ENCODE assay signal across 13 cellular contexts in genomic region chr12:100234166-100234565, GRCh38. TPM values are rescaled to one million over a fixed set of nuclear protein-coding genes. Genes with fewer than 3 reads are reported as not detected.
A peak's percentile ranks its signal among the peaks of the same experiment; 100 is the strongest.
DNase-seq lines count a peak whose midpoint lies in the region; ATAC-seq and TF ChIP-seq lines count a peak whose summit lies in the region.
"Had no signal": no experiment of that assay in that cellular context is flagged by ENCODE, and none has a peak within 500 bp of the region (broad histone marks: within the 10 kb centered on the region; RNA-seq: fewer than 3 reads in every experiment).

No MANE protein-coding gene starts in this region.

- TF ChIP-seq POLR2A in stomach (IDR thresholded peaks at IDR 0.05) = no peak

- H3K27ac ChIP-seq in GM23248 (peak overlapping the region; percentile 45), RWPE2 (ENCODE audit: poor library complexity, severe bottlenecking) (peak overlapping the region; percentile 11), stomach (peak overlapping the region in 3 of 5 donors; percentile 1 to 62 (median 36))
- no peak overlapping the region for H3K27ac ChIP-seq in CD4-positive, alpha-beta T cell (ENCODE audit: low read depth, low read length)
- H3K27ac ChIP-seq: colonic mucosa, right lobe of liver had no signal

- no peaks in the 10 kb centered on the region for H3K4me1 Mint-ChIP-seq in CD4-positive, alpha-beta T cell (ENCODE audit: low read depth)

- H3K4me3 ChIP-seq in GM23248 (peak overlapping the region; percentile 65), RWPE2 (ENCODE audit: severe bottlenecking) (no peak overlapping the region), fibroblast of the aortic adventitia (ENCODE audit: low read depth, low read length) (peak overlapping the region; percentile 13), stomach (no peak overlapping the region)
- H3K4me3 ChIP-seq: colonic mucosa, mucosa of descending colon, right lobe of liver had no signal

- H3K9me3 Mint-ChIP-seq in CD4-positive, alpha-beta T cell = no peaks in the 10 kb centered on the region

- H3K36me3 Mint-ChIP-seq in CD4-positive, alpha-beta T cell (ENCODE audit: low read depth) = no peaks in the 10 kb centered on the region

- in situ Hi-C loops in GM23248 (cut with MboI) = no loop called here

- H3F3A ChIP-seq in GM23248 (ENCODE audit: insufficient read depth) = no peaks in the 10 kb centered on the region

- H3K9me3 ChIP-seq in GM23248 (ENCODE audit: low read depth) (no peaks in the 10 kb centered on the region), RWPE2 (ENCODE audit: severe bottlenecking) (no peaks in the 10 kb centered on the region), stomach (no peaks in the 10 kb centered on the region)
- no peaks in the 10 kb centered on the region for H3K9me3 ChIP-seq in CD4-positive, alpha-beta T cell (ENCODE audit: control insufficient read depth, low read length)
- H3K9me3 ChIP-seq: colonic mucosa, heart left ventricle, mucosa of descending colon, right lobe of liver had no signal

- peak; percentile 40; the same call in 2 of the 3 replicates for ATAC-seq in RWPE2 (ENCODE audit: low read depth)
- ATAC-seq in CD4-positive, alpha-beta T cell (ENCODE audit: poor library complexity) = no peak

- H3K27ac Mint-ChIP-seq in CD4-positive, alpha-beta T cell = no peak overlapping the region

- WGBS in GM23248 (ENCODE audit: low coverage in 1 of 2, low lambda C conversion rate in 2 of 2, missing lambda C conversion rate in 2 of 2), 2 experiments = 1 to 5% methylated on average over 3 of the region's 3 CpGs
- WGBS in stomach, 5 donors = 29 to 39% (median 32%) methylated on average over 3 of the region's 3 CpGs

- peak overlapping the region; percentile 80 for H2AFZ ChIP-seq in GM23248

- H3K27me3 Mint-ChIP-seq in CD4-positive, alpha-beta T cell = no peaks in the 10 kb centered on the region

- no peak for TF ChIP-seq EP300 in stomach (IDR thresholded peaks at IDR 0.05)

- no peaks in the 10 kb centered on the region for H4K20me1 ChIP-seq in GM23248 (ENCODE audit: insufficient read depth)

- CTCF ChIA-PET in CD4-positive, alpha-beta T cell (lab: Charles Lee) = interaction anchor here (0.9 to 1.5 kb wide), 5 partner anchors 9 to 1090 kb away, joined by 3 to 6 read pairs (median 3); partner anchors contain the start of genes DEPDC4 and SCYL2

- no peaks in the 10 kb centered on the region for H3K9me2 ChIP-seq in GM23248 (ENCODE audit: insufficient read depth)

- TF ChIP-seq CTCF in RWPE2 (IDR thresholded peaks at IDR 0.05; ENCODE audit: poor library complexity, severe bottlenecking) (no peak), fibroblast of the aortic adventitia (IDR thresholded peaks at IDR 0.05; ENCODE audit: insufficient read depth, low read length) (no peak), stomach (IDR thresholded peaks at IDR 0.05) (no peak)
- TF ChIP-seq CTCF in CD4-positive, alpha-beta T cell (IDR thresholded peaks at IDR 0.05) = no peak

- H3K79me2 ChIP-seq in GM23248 (ENCODE audit: insufficient read depth) = no peaks in the 10 kb centered on the region

- intact Hi-C loops in stomach (cut with DNase I; ENCODE audit: low total_unique reads) = no loop called here
- intact Hi-C loops in CD4-positive, alpha-beta T cell (cut with DNase I, micrococcal nuclease) = loop anchor here (2.0 to 10.0 kb wide), 4 partner anchors 321 to 503 kb away; no protein-coding TSS in a partner anchor

- peak; percentile 79 for DNase-seq in GM23248
- no peak for DNase-seq in RWPE2 (ENCODE audit: low spot score)
- DNase-seq in fibroblast of the aortic adventitia (ENCODE audit: low read depth) = peak; percentile 60
- no peak for DNase-seq in stomach
- DNase-seq in CD4-positive, alpha-beta T cell = no peak
- DNase-seq in NCI-H2196 (lab: John Stamatoyannopoulos, UW; ENCODE audit: unreplicated experiment) = no peak
- DNase-seq in NCI-H748 treated with DMSO at 0.1 percent for 48 hours (lab: John Stamatoyannopoulos, UW) = no peak
- DNase-seq: activated CD4-positive, alpha-beta T cell treated with anti-CD3 and anti-CD28 coated beads, Interleukin-2, amount 50 U/mL, for 4 hours; activated naive CD4-positive, alpha-beta T cell; colonic mucosa; right lobe of liver had no signal

- no peaks in the 10 kb centered on the region for H3K36me3 ChIP-seq in GM23248 (ENCODE audit: low read depth)
- H3K36me3 ChIP-seq in RWPE2 (ENCODE audit: low read depth) = no peaks in the 10 kb centered on the region
- H3K36me3 ChIP-seq in stomach = no peaks in the 10 kb centered on the region
- H3K36me3 ChIP-seq: colonic mucosa, heart left ventricle, right lobe of liver had no signal

- H3K27me3 ChIP-seq in GM23248 (replicated peaks; ENCODE audit: insufficient read depth) (no peaks in the 10 kb centered on the region), RWPE2 (ENCODE audit: insufficient read depth, poor library complexity, severe bottlenecking) (no peaks in the 10 kb centered on the region), stomach (no peaks in the 10 kb centered on the region)
- no peaks in the 10 kb centered on the region for H3K27me3 ChIP-seq in CD4-positive, alpha-beta T cell (ENCODE audit: control insufficient read depth, insufficient read depth, low read length)
- H3K27me3 ChIP-seq: colonic mucosa, heart left ventricle, right lobe of liver had no signal

- H3K4me1 ChIP-seq in GM23248 (ENCODE audit: insufficient read depth) (peaks cover 6% of the 10 kb centered on the region), RWPE2 (ENCODE audit: insufficient read depth, poor library complexity, severe bottlenecking) (peaks cover 21% of the 10 kb centered on the region), stomach (peaks cover 0 to 8% (median 3%) of the 10 kb centered on the region in 4 donors)
- H3K4me1 ChIP-seq: colonic mucosa had no signal

- no peak overlapping the region for H3K4me3 Mint-ChIP-seq in CD4-positive, alpha-beta T cell

- POLR2A ChIA-PET in CD4-positive, alpha-beta T cell (lab: Charles Lee) = no interaction called here

- H3K9ac ChIP-seq in GM23248 = peak overlapping the region; percentile 51

- H3K4me2 ChIP-seq in GM23248 (ENCODE audit: unreplicated experiment) = peak overlapping the region; percentile 85

RNA-seq across cellular contexts. Expression of gene DEPDC4, which starts 32.7 kb away (rescaled TPM):
- 0.13 TPM in 1 of 2 replicates, not detected in the other for total RNA-seq in GM23248 (2014; rRNA removed; shearing (Covaris generic))
- polyA plus RNA-seq in GM23248 (2016; fragmentation: Nextera tagmentation; extraction: Ambion mirVana) (1.5 and 2.7 TPM in 2 replicates), stomach (under 1 TPM in 2 of 3 donors, not detected in 1; 0.48 to 0.50 TPM)
- total RNA-seq in fibroblast of the aortic adventitia (ENCODE audit: low replicate concordance) (2.1 and 5.9 TPM in 2 replicates), stomach (1 to 10 TPM in 2 of 5 donors, under 1 TPM in 1, not detected in 2; 0.55 to 3.1 (median 1.6) TPM)
- under 1 TPM; 0.27 to 0.50 TPM for total RNA-seq in CD4-positive, alpha-beta T cell

RNA-seq across cellular contexts. Expression of gene SCYL2, which starts 32.8 kb away (rescaled TPM):
- 42.9 and 45.0 TPM in 2 replicates for total RNA-seq in GM23248 (2014; rRNA removed; shearing (Covaris generic))
- polyA plus RNA-seq in GM23248 (2016; fragmentation: Nextera tagmentation; extraction: Ambion mirVana) (27.2 and 28.3 TPM in 2 replicates), stomach (10 to 100 TPM in 2 of 3 donors, 1 to 10 TPM in 1; 9.1 to 17.4 (median 11.8) TPM)
- total RNA-seq in fibroblast of the aortic adventitia (ENCODE audit: low replicate concordance) (49.1 and 49.4 TPM in 2 replicates), stomach (10 to 100 TPM; 22.3 to 97.3 (median 70.3) TPM)
- 10 to 100 TPM; 37.5 to 40.8 TPM for total RNA-seq in CD4-positive, alpha-beta T cell

RNA-seq across cellular contexts. Expression of gene ACTR6, which starts 33.6 kb away (rescaled TPM):
- total RNA-seq in GM23248 (2014; rRNA removed; shearing (Covaris generic)) = 25.1 and 36.3 TPM in 2 replicates
- polyA plus RNA-seq in GM23248 (2016; fragmentation: Nextera tagmentation; extraction: Ambion mirVana) (29.7 and 31.5 TPM in 2 replicates), stomach (10 to 100 TPM; 12.1 to 17.1 (median 14.7) TPM)
- total RNA-seq in fibroblast of the aortic adventitia (ENCODE audit: low replicate concordance) (9.2 and 30.0 TPM in 2 replicates), stomach (10 to 100 TPM in 2 of 5 donors, 1 to 10 TPM in 2, under 1 TPM in 1; 0.58 to 40.7 (median 8.4) TPM)
- total RNA-seq in CD4-positive, alpha-beta T cell = 10 to 100 TPM; 21.3 to 21.8 TPM

Comparison
In these comparisons a context has a peak if more than half of its experiments do, and no peak if none do; other contexts are left out.
1. DNase-seq: peak in GM23248 (single experiment) and fibroblast of the aortic adventitia (single experiment); none in RWPE2 (single experiment), stomach (single experiment), CD4-positive, alpha-beta T cell (0 of 10), NCI-H2196 (single experiment) and NCI-H748 treated with DMSO at 0.1 percent for 48 hours (single experiment).
2. H3K4me3 ChIP-seq: peak in GM23248 (single experiment) and fibroblast of the aortic adventitia (single experiment); none in RWPE2 (single experiment) and stomach (0 of 4).